Comparison of ENCODE assay signal across 8 cellular contexts in the genomic region with DNA sequence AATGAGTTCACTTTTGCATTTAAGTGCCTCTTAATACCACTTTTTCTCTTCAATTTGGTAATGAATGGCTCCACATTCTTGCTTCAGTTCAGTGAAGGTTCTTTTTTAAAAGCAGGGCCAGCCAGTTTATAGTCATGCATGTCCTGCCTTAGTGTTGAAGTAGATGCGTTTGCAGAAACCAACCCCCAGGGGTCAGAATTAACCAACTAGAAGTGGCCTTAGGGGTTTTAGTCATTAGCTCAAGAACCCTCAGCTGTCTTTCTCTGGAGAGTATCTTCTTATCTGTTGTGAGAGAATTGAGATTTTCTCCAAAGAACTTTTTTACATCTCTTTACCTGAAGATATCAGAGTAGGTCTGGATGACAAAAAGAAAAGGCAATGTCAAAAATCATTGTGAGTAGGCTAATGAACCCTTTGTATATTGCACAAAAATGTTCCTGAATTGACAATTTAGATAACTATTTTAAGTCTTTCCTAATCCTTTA.
DNase-seq lines count a peak whose midpoint lies in the region; ATAC-seq, FAIRE-seq and TF ChIP-seq lines count a peak whose summit lies in the region.

No MANE protein-coding gene starts in this region.

- H3K36me3 ChIP-seq in colonic mucosa (no peaks in the 10 kb centered on the region), HepG2 (replicated peaks in 1 of 2; ENCODE audit: control insufficient read depth in 1 of 2, insufficient read depth in 2 of 2, low read length in 2 of 2) (no peaks in the 10 kb centered on the region), thyroid gland (no peaks in the 10 kb centered on the region)

- POLR2A ChIA-PET in HepG2 (lab: Yijun Ruan, JAX) = no interaction called here

- no peak for TF ChIP-seq EP300 in HepG2 (IDR thresholded peaks at IDR 0.05; ENCODE audit: low read depth in 2 of 2, low read length in 2 of 2)
- no peak for TF ChIP-seq EP300 in HepG2 (CRISPR knock-in tag; IDR thresholded peaks at IDR 0.05; ENCODE audit: borderline replicate concordance)

- H3K4me3 ChIP-seq in colonic mucosa (no peak overlapping the region), HepG2 (replicated peaks in 1 of 3; ENCODE audit: insufficient read depth in 1 of 3, low read depth in 2 of 3, low read length in 3 of 3) (no peak overlapping the region), thyroid gland (replicated peaks in 1 of 3) (no peak overlapping the region)

- CTCF ChIA-PET in HepG2 (lab: Yijun Ruan, JAX; ENCODE audit: low intra/inter-chr PET ratio, low total read pairs) = interaction anchor here (1.9 kb wide), 1 partner anchor 203 kb away, joined by 13 read pairs; no protein-coding TSS in a partner anchor

- ATAC-seq in GM21360 (IDR thresholded peaks at IDR 0.05; ENCODE audit: unreplicated experiment) (peak; percentile 54), HepG2 (peak; percentile 79), HG02763 (IDR thresholded peaks at IDR 0.05; ENCODE audit: unreplicated experiment) (no peak)

- TF ChIP-seq RAD21 in HepG2 (CRISPR knock-in tag; IDR thresholded peaks at IDR 0.05) = no peak

- H3K27ac ChIP-seq in colonic mucosa = no peak overlapping the region
- H3K27ac ChIP-seq in HepG2 (ENCODE audit: extremely low read length, insufficient read depth, low read length) = no peak overlapping the region
- H3K27ac ChIP-seq in thyroid gland = no peak overlapping the region

- TF ChIP-seq CTCF in D721Med (IDR thresholded peaks at IDR 0.05; ENCODE audit: insufficient read depth, missing control alignments) = peak; percentile 60
- peak; percentile 52 for TF ChIP-seq CTCF in colonic mucosa (IDR thresholded peaks at IDR 0.05)
- peak; percentile 59 for TF ChIP-seq CTCF in HepG2 (CRISPR knock-in tag; IDR thresholded peaks at IDR 0.05)
- TF ChIP-seq CTCF in thyroid gland (IDR thresholded peaks at IDR 0.05) = peak in 5 of 6 experiments; percentile 13 to 56 (median 54)

- intact Hi-C loops in colonic mucosa (cut with DNase I) = loop anchor here (2.0 kb wide), 1 partner anchor 206 kb away; no protein-coding TSS in a partner anchor
- intact Hi-C loops in HepG2 (cut with micrococcal nuclease; ENCODE audit: unreplicated experiment) = loop anchor here (1.0 kb wide), 1 partner anchor 203 kb away; no protein-coding TSS in a partner anchor
- intact Hi-C loops in thyroid gland (cut with DNase I) = loop anchor here (10.0 kb wide), 1 partner anchor 198 kb away; no protein-coding TSS in a partner anchor

- H2AFZ ChIP-seq in HepG2 (ENCODE audit: low read length) = no peak overlapping the region

- H3K4me1 ChIP-seq in colonic mucosa (no peaks in the 10 kb centered on the region), HepG2 (ENCODE audit: insufficient read depth, low read length) (no peaks in the 10 kb centered on the region), thyroid gland (no peaks in the 10 kb centered on the region)

- in situ Hi-C loops in HepG2 (cut with HindIII; ENCODE audit: extremely low pct_ligation_motif_present, low pct_unique_long_range_greater_than_20kb) = loop anchor here (5.0 kb wide), 1 partner anchor 200 kb away; no protein-coding TSS in a partner anchor

- H3K27me3 ChIP-seq in colonic mucosa (no peaks in the 10 kb centered on the region), HepG2 (ENCODE audit: control insufficient read depth in 1 of 2, insufficient read depth in 2 of 2, low read length in 2 of 2) (0 out of 5 replicates have a peak, but pooled peaks cover 0 to 11% of the 10 kb centered on the region in 2 experiments), thyroid gland (no peaks in the 10 kb centered on the region)

- TF ChIP-seq POLR2A in HepG2 (IDR thresholded peaks at IDR 0.05; ENCODE audit: insufficient read depth in 1 of 2, low read depth in 2 of 2, low read length in 2 of 2) = no peak
- TF ChIP-seq POLR2A in thyroid gland (IDR thresholded peaks at IDR 0.05) = no peak

- WGBS in HepG2 (ENCODE audit: low lambda C conversion rate) = 0% methylated on average over 1 of the region's 1 CpG
- 0 to 4% methylated on average over 1 of the region's 1 CpG for WGBS in thyroid gland, 2 donors

- no TSS peak for BruUV-seq in HepG2 (replicated peaks; lab: Mats Ljungman, UMichigan)

- FAIRE-seq in D721Med (lab: Jason Lieb, UNC) = no peak
- no peak for FAIRE-seq in HepG2 (lab: Jason Lieb, UNC)

- no peak overlapping the region for H3K4me2 ChIP-seq in HepG2 (ENCODE audit: low read depth, low read length)

- no peak overlapping the region for H3K9ac ChIP-seq in colonic mucosa (ENCODE audit: low read depth in 2 of 2, low read length in 2 of 2)
- no peak overlapping the region for H3K9ac ChIP-seq in HepG2 (ENCODE audit: insufficient read depth, low read depth, low read length)

- H3K9me3 ChIP-seq in colonic mucosa (no peaks in the 10 kb centered on the region), HepG2 (ENCODE audit: low read length) (no peaks in the 10 kb centered on the region), thyroid gland (no peaks in the 10 kb centered on the region)

- DNase-seq in D721Med (ENCODE audit: insufficient read length, low spot score) (peak; percentile 49), NCI-H1105 treated with DMSO at 0.1 percent for 48 hours (lab: John Stamatoyannopoulos, UW) (peak; percentile 76), SKM-1 (lab: John Stamatoyannopoulos, UW; ENCODE audit: unreplicated experiment) (peak; percentile 46), colonic mucosa (peak; percentile 49), HepG2 (ENCODE audit: low spot score) (peak; percentile 35), thyroid gland (peak; percentile 45 to 57)

- no peaks in the 10 kb centered on the region for H3K79me2 ChIP-seq in HepG2 (ENCODE audit: insufficient read depth, low read length)

- H4K20me1 ChIP-seq in HepG2 (ENCODE audit: insufficient read depth, low read length) = no peaks in the 10 kb centered on the region

TF ChIP-seq in HepG2, 621 proteins besides CTCF, POLR2A, EP300 and RAD21:
- TF ChIP-seq NKX3-1 (CRISPR knock-in tag; IDR thresholded peaks at IDR 0.05) (no peak), ZNF614 (CRISPR knock-in tag; IDR thresholded peaks at IDR 0.05; ENCODE audit: borderline replicate concordance) (peak; percentile 93), GLI4 (CRISPR knock-in tag; IDR thresholded peaks at IDR 0.05; ENCODE audit: borderline replicate concordance) (no peak), STAG1 (CRISPR knock-in tag; IDR thresholded peaks at IDR 0.05) (peak; percentile 57), HOXA7 (CRISPR knock-in tag; IDR thresholded peaks at IDR 0.05) (no peak), NFIB (CRISPR knock-in tag; IDR thresholded peaks at IDR 0.05; ENCODE audit: borderline replicate concordance) (no peak), SMC3 (IDR thresholded peaks at IDR 0.05; ENCODE audit: low read length) (peak; percentile 51; the same call in 1 of the 2 replicates), KLF13 (CRISPR knock-in tag; IDR thresholded peaks at IDR 0.05) (no peak)
- TF ChIP-seq, protein P1, sequence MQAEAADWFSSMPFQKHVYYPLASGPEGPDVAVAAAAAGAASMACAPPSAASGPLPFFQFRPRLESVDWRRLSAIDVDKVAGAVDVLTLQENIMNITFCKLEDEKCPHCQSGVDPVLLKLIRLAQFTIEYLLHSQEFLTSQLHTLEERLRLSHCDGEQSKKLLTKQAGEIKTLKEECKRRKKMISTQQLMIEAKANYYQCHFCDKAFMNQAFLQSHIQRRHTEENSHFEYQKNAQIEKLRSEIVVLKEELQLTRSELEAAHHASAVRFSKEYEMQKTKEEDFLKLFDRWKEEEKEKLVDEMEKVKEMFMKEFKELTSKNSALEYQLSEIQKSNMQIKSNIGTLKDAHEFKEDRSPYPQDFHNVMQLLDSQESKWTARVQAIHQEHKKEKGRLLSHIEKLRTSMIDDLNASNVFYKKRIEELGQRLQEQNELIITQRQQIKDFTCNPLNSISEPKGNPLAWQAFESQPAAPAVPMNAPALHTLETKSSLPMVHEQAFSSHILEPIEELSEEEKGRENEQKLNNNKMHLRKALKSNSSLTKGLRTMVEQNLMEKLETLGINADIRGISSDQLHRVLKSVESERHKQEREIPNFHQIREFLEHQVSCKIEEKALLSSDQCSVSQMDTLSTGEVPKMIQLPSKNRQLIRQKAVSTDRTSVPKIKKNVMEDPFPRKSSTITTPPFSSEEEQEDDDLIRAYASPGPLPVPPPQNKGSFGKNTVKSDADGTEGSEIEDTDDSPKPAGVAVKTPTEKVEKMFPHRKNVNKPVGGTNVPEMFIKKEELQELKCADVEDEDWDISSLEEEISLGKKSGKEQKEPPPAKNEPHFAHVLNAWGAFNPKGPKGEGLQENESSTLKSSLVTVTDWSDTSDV (CRISPR knock-in tag; IDR thresholded peaks at IDR 0.05) = no peak
